ENCODE assay signal across 1 cellular context in genomic region chr11:85886089-85887056, GRCh38.
TF ChIP-seq lines count a peak whose summit lies in the region.

No MANE protein-coding gene starts in this region.

TF ChIP-seq in A549, 52 proteins besides CTCF, POLR2A, EP300 and RAD21 (continued from another document):
- TF ChIP-seq NPAS2 (CRISPR knock-in tag; IDR thresholded peaks at IDR 0.05; ENCODE audit: borderline replicate concordance): no peak
- TF ChIP-seq KDM5A (IDR thresholded peaks at IDR 0.05): no peak
- TF ChIP-seq CEBPB (IDR thresholded peaks at IDR 0.05): no peak
- TF ChIP-seq HOXB13 (CRISPR knock-in tag; IDR thresholded peaks at IDR 0.05; ENCODE audit: low read depth): no peak
- TF ChIP-seq ATOH8 (CRISPR knock-in tag; IDR thresholded peaks at IDR 0.05; ENCODE audit: low read depth): no peak
- no peak for TF ChIP-seq REST (IDR thresholded peaks at IDR 0.05)
- TF ChIP-seq PBX3 (IDR thresholded peaks at IDR 0.05): no peak
- no peak for TF ChIP-seq NR3C1 (IDR thresholded peaks at IDR 0.05)
- TF ChIP-seq JUNB (IDR thresholded peaks at IDR 0.05): no peak
